ENCODE assay signal across 11 cellular contexts in the genomic region with DNA sequence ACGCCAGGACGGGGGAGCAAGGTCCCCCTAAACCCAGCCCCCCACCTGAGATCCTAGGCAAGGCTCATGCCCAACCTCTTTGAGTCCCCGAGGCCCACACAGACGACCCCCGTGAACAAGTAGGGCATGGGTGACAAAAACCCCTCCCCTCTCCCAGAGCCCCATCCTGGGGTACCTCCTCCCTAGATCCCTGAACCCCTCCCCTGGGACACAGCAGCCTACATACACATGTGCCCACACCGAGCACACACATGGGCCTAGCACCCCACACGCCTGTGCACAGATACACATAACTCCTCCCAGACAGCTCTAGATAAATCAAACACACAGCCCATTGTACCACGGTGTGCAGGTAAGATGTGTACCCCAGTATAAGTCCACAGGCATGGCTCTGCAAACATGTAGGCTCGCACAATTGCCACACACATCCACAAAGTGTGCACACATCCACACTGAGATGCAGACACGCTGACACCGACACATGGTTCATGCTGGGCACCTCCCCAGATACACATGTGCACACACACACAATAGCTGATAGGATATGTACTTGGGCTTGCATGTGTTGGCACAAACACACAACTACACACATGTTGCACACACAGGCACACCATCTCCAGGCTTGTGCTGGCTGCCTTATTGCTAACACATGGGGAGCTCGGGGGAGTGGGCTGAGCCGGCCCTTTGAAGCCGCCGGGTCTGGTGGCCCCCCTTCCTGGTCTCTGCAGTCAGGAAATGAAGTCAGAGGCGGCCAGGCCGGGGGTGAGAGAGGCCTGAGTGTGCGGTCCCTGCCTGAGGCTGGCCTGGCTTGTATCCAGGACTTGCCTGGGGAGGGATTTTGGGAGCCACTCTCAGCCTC. TPM values are rescaled to one million over a fixed set of nuclear protein-coding genes. Genes with fewer than 3 reads are reported as not detected.
DNase-seq lines count a peak whose midpoint lies in the region; ATAC-seq, FAIRE-seq and TF ChIP-seq lines count a peak whose summit lies in the region.
"Had no signal": no experiment of that assay in that cellular context is flagged by ENCODE, and none has a peak within 500 bp of the region (broad histone marks: within the 10 kb centered on the region; RNA-seq: fewer than 3 reads in every experiment).

No MANE protein-coding gene starts in this region.

- peak; percentile 72 for DNase-seq in AG08396 (ENCODE audit: low spot score)
- DNase-seq in M059J (ENCODE audit: low read depth): peak; percentile 59
- peak; percentile 30 for DNase-seq in colonic mucosa
- peak; percentile 72 for DNase-seq in HepG2 (ENCODE audit: low spot score)
- no peak for DNase-seq in NCI-H1694 (lab: John Stamatoyannopoulos, UW)
- DNase-seq in activated CD4-positive, alpha-beta T cell treated with anti-CD3 and anti-CD28 coated beads for 48 hours: no peak
- DNase-seq: activated gamma-delta T cell; stimulated activated CD4-positive, alpha-beta T cell treated with anti-CD3 and anti-CD28 coated beads, Interleukin-4, amount 100 ng/mL, for 1 hour had no signal

- intact Hi-C loops in colonic mucosa (cut with DNase I): no loop called here
- intact Hi-C loops in HepG2 (cut with micrococcal nuclease; ENCODE audit: unreplicated experiment): no loop called here

- BruUV-seq in HepG2 (replicated peaks; lab: Mats Ljungman, UMichigan): no TSS peak

- H2AFZ ChIP-seq in HepG2 (ENCODE audit: low read length): peak overlapping the region; percentile 75

- TF ChIP-seq CTCF in colonic mucosa (IDR thresholded peaks at IDR 0.05): no peak
- no peak for TF ChIP-seq CTCF in HepG2 (CRISPR knock-in tag; IDR thresholded peaks at IDR 0.05)

- in situ Hi-C loops in HepG2 (cut with HindIII; ENCODE audit: extremely low pct_ligation_motif_present, low pct_unique_long_range_greater_than_20kb): no loop called here

- peak; percentile 23 for FAIRE-seq in HepG2 (lab: Jason Lieb, UNC)
- FAIRE-seq: keratinocyte had no signal

- TF ChIP-seq EP300 in HepG2 (IDR thresholded peaks at IDR 0.05; ENCODE audit: low read depth in 2 of 2, low read length in 2 of 2) (no peak), HepG2 (CRISPR knock-in tag; IDR thresholded peaks at IDR 0.05; ENCODE audit: borderline replicate concordance) (no peak)

- no peaks in the 10 kb centered on the region for H3K79me2 ChIP-seq in HepG2 (ENCODE audit: insufficient read depth, low read length)

- 0% methylated on average over 6 of the region's 18 CpGs for WGBS in HepG2 (ENCODE audit: low lambda C conversion rate)

- no peaks in the 10 kb centered on the region for H3K27me3 ChIP-seq in colonic mucosa
- peaks cover 0 to 11% of the 10 kb centered on the region in 2 experiments; a peak in 1 of 5 replicates for H3K27me3 ChIP-seq in HepG2 (ENCODE audit: control insufficient read depth in 1 of 2, insufficient read depth in 2 of 2, low read length in 2 of 2)

- no peak overlapping the region for H3K4me3 ChIP-seq in colonic mucosa
- peak overlapping the region; percentile 17 to 64 (median 26) for H3K4me3 ChIP-seq in HepG2 (replicated peaks in 1 of 3; ENCODE audit: insufficient read depth in 1 of 3, low read depth in 2 of 3, low read length in 3 of 3)

- no peaks in the 10 kb centered on the region for H3K4me1 ChIP-seq in colonic mucosa
- peaks cover 50% of the 10 kb centered on the region for H3K4me1 ChIP-seq in HepG2 (ENCODE audit: insufficient read depth, low read length)

- no peaks in the 10 kb centered on the region for H3K36me3 ChIP-seq in colonic mucosa
- H3K36me3 ChIP-seq in HepG2 (replicated peaks in 1 of 2; ENCODE audit: control insufficient read depth in 1 of 2, insufficient read depth in 2 of 2, low read length in 2 of 2): no peaks in the 10 kb centered on the region

- CTCF ChIA-PET in HepG2 (lab: Yijun Ruan, JAX; ENCODE audit: low intra/inter-chr PET ratio, low total read pairs): no interaction called here

- H4K20me1 ChIP-seq in HepG2 (ENCODE audit: insufficient read depth, low read length): no peaks in the 10 kb centered on the region

- no peaks in the 10 kb centered on the region for H3K9me3 ChIP-seq in colonic mucosa
- H3K9me3 ChIP-seq in HepG2 (ENCODE audit: low read length): no peaks in the 10 kb centered on the region

- no peak for TF ChIP-seq POLR2A in HepG2 (IDR thresholded peaks at IDR 0.05; ENCODE audit: insufficient read depth in 1 of 2, low read depth in 2 of 2, low read length in 2 of 2)

- no peak overlapping the region for H3K27ac ChIP-seq in colonic mucosa
- no peak overlapping the region for H3K27ac ChIP-seq in HepG2 (ENCODE audit: extremely low read length, insufficient read depth, low read length)

- peak overlapping the region; percentile 99 for H3K4me2 ChIP-seq in HepG2 (ENCODE audit: low read depth, low read length)

- H3K9ac ChIP-seq in colonic mucosa (ENCODE audit: low read depth in 2 of 2, low read length in 2 of 2) (peak overlapping the region in 1 of 2 donors; percentile 40), HepG2 (ENCODE audit: insufficient read depth, low read depth, low read length) (peak overlapping the region; percentile 56)

- POLR2A ChIA-PET in HepG2 (lab: Yijun Ruan, JAX): interaction anchor here (0.6 to 2.1 kb wide), 4 partner anchors 10 to 296 kb away, joined by 3 to 13 read pairs (median 6); a partner anchor contains a TSS

- peak; percentile 66 for ATAC-seq in HepG2
- no peak for ATAC-seq in GM18870 (IDR thresholded peaks at IDR 0.05; ENCODE audit: unreplicated experiment)
- no peak for ATAC-seq in HG02763 (IDR thresholded peaks at IDR 0.05; ENCODE audit: unreplicated experiment)

- TF ChIP-seq RAD21 in HepG2 (CRISPR knock-in tag; IDR thresholded peaks at IDR 0.05): no peak

RNA-seq across cellular contexts. Expression of a gene that starts 30.3 kb away (rescaled TPM):
- 82.9 and 119 TPM in 2 replicates for total RNA-seq in M059J (2014; rRNA removed; shearing (Covaris generic))
- total RNA-seq in colonic mucosa (10 to 100 TPM; 88.6 to 92.2 TPM), HepG2 (2016; rRNA removed; fragmentation: Illumina TruSeq; extraction: Trizol) (35.4 and 45.8 TPM in 2 replicates)
- total RNA-seq in HepG2 (2016; cell fraction: cytosol; rRNA removed; fragmentation: Illumina TruSeq; extraction: Trizol; ENCODE audit: low read depth): 6.4 and 8.4 TPM in 2 replicates
- total RNA-seq in HepG2 (2016; cell fraction: insoluble cytoplasmic fraction; rRNA removed; fragmentation: Illumina TruSeq; extraction: Trizol): 31.1 and 49.9 TPM in 2 replicates
- total RNA-seq in HepG2 (2016; cell fraction: membrane; rRNA removed; fragmentation: Illumina TruSeq; extraction: Trizol): 10.9 and 13.1 TPM in 2 replicates
- total RNA-seq in HepG2 (2016; cell fraction: nucleus; rRNA removed; fragmentation: Illumina TruSeq; extraction: Trizol): 42.8 and 46.0 TPM in 2 replicates
- 43.0 and 45.3 TPM in 2 replicates for polyA plus RNA-seq in HepG2 (2011; rRNA removed)
- polyA plus RNA-seq in HepG2 (2011; cell fraction: cytosol; rRNA removed): 21.2 and 23.8 TPM in 2 replicates
- 61.8 and 75.6 TPM in 2 replicates for polyA plus RNA-seq in HepG2 (2011; cell fraction: nucleus; rRNA removed)
- polyA plus RNA-seq in HepG2 (2012): 38.1 and 47.2 TPM in 2 replicates
- 2.0 and 2.7 TPM in 2 replicates for polyA plus RNA-seq in HepG2 (2016; cell fraction: cytosol; fragmentation: Illumina TruSeq; extraction: Trizol; ENCODE audit: low read depth)
- polyA plus RNA-seq in HepG2 (2016; cell fraction: insoluble cytoplasmic fraction; fragmentation: Illumina TruSeq; extraction: Trizol; ENCODE audit: low read depth): 30.5 and 39.7 TPM in 2 replicates
- polyA plus RNA-seq in HepG2 (2016; cell fraction: membrane; fragmentation: Illumina TruSeq; extraction: Trizol; ENCODE audit: low read depth): 4.6 and 5.4 TPM in 2 replicates
- polyA plus RNA-seq in HepG2 (2016; cell fraction: nucleus; fragmentation: Illumina TruSeq; extraction: Trizol; ENCODE audit: insufficient read depth, low read depth): 113 and 115 TPM in 2 replicates
- polyA minus RNA-seq in HepG2 (2011; rRNA and poly(A)+ RNA removed; ENCODE audit: low replicate concordance): 35.4 and 37.7 TPM in 2 replicates
- polyA minus RNA-seq in HepG2 (2011; cell fraction: cytosol; rRNA and poly(A)+ RNA removed): 20.2 and 23.6 TPM in 2 replicates
- 62.4 and 64.2 TPM in 2 replicates for polyA minus RNA-seq in HepG2 (2011; cell fraction: nucleus; rRNA and poly(A)+ RNA removed)

RNA-seq across cellular contexts. Expression of a gene that starts 30.6 kb away (rescaled TPM):
- 61.4 and 68.8 TPM in 2 replicates for total RNA-seq in M059J (2014; rRNA removed; shearing (Covaris generic))
- total RNA-seq in colonic mucosa (10 to 100 TPM; 14.4 to 24.2 TPM), HepG2 (2016; rRNA removed; fragmentation: Illumina TruSeq; extraction: Trizol) (39.2 and 46.5 TPM in 2 replicates)
- total RNA-seq in HepG2 (2016; cell fraction: cytosol; rRNA removed; fragmentation: Illumina TruSeq; extraction: Trizol; ENCODE audit: low read depth): 10.4 and 11.6 TPM in 2 replicates
- 42.5 and 47.8 TPM in 2 replicates for total RNA-seq in HepG2 (2016; cell fraction: insoluble cytoplasmic fraction; rRNA removed; fragmentation: Illumina TruSeq; extraction: Trizol)
- total RNA-seq in HepG2 (2016; cell fraction: membrane; rRNA removed; fragmentation: Illumina TruSeq; extraction: Trizol): 25.1 and 25.9 TPM in 2 replicates
- total RNA-seq in HepG2 (2016; cell fraction: nucleus; rRNA removed; fragmentation: Illumina TruSeq; extraction: Trizol): 15.1 and 18.1 TPM in 2 replicates
- 41.0 and 48.7 TPM in 2 replicates for polyA plus RNA-seq in HepG2 (2011; rRNA removed)
- polyA plus RNA-seq in HepG2 (2011; cell fraction: cytosol; rRNA removed): 45.9 and 57.9 TPM in 2 replicates
- polyA plus RNA-seq in HepG2 (2011; cell fraction: nucleus; rRNA removed): 18.6 and 19.1 TPM in 2 replicates
- polyA plus RNA-seq in HepG2 (2012): 22.3 and 22.7 TPM in 2 replicates
- polyA plus RNA-seq in HepG2 (2016; cell fraction: cytosol; fragmentation: Illumina TruSeq; extraction: Trizol; ENCODE audit: low read depth): 16.0 and 21.0 TPM in 2 replicates
- 58.7 and 61.9 TPM in 2 replicates for polyA plus RNA-seq in HepG2 (2016; cell fraction: insoluble cytoplasmic fraction; fragmentation: Illumina TruSeq; extraction: Trizol; ENCODE audit: low read depth)
- polyA plus RNA-seq in HepG2 (2016; cell fraction: membrane; fragmentation: Illumina TruSeq; extraction: Trizol; ENCODE audit: low read depth): 28.9 and 29.7 TPM in 2 replicates
- 30.7 and 35.4 TPM in 2 replicates for polyA plus RNA-seq in HepG2 (2016; cell fraction: nucleus; fragmentation: Illumina TruSeq; extraction: Trizol; ENCODE audit: insufficient read depth, low read depth)
- 15.4 and 63.7 TPM in 2 replicates for polyA minus RNA-seq in HepG2 (2011; rRNA and poly(A)+ RNA removed; ENCODE audit: low replicate concordance)
- 4.9 and 5.7 TPM in 2 replicates for polyA minus RNA-seq in HepG2 (2011; cell fraction: cytosol; rRNA and poly(A)+ RNA removed)
- polyA minus RNA-seq in HepG2 (2011; cell fraction: nucleus; rRNA and poly(A)+ RNA removed): 6.8 and 9.6 TPM in 2 replicates

RNA-seq across cellular contexts. Expression of a gene that starts 42.3 kb away (rescaled TPM):
- 14.0 and 18.3 TPM in 2 replicates for total RNA-seq in M059J (2014; rRNA removed; shearing (Covaris generic))
- 1 to 10 TPM; 2.5 to 6.8 TPM for total RNA-seq in colonic mucosa
- total RNA-seq in HepG2 (2016; rRNA removed; fragmentation: Illumina TruSeq; extraction: Trizol): 0.13 and 0.15 TPM in 2 replicates
- total RNA-seq in HepG2 (2016; cell fraction: cytosol; rRNA removed; fragmentation: Illumina TruSeq; extraction: Trizol; ENCODE audit: low read depth): 0.10 TPM in 1 of 2 replicates, not detected in the other
- total RNA-seq in HepG2 (2016; cell fraction: insoluble cytoplasmic fraction; rRNA removed; fragmentation: Illumina TruSeq; extraction: Trizol): 0.15 TPM in 1 of 2 replicates, not detected in the other
- total RNA-seq in HepG2 (2016; cell fraction: membrane; rRNA removed; fragmentation: Illumina TruSeq; extraction: Trizol): 0.21 TPM in 1 of 2 replicates, not detected in the other
- 0.22 and 0.38 TPM in 2 replicates for total RNA-seq in HepG2 (2016; cell fraction: nucleus; rRNA removed; fragmentation: Illumina TruSeq; extraction: Trizol)
- 0.58 and 0.91 TPM in 2 replicates for polyA plus RNA-seq in HepG2 (2011; rRNA removed)
- polyA plus RNA-seq in HepG2 (2011; cell fraction: cytosol; rRNA removed): 0.10 and 0.23 TPM in 2 replicates
- 5.5 and 6.4 TPM in 2 replicates for polyA plus RNA-seq in HepG2 (2011; cell fraction: nucleus; rRNA removed)
- polyA plus RNA-seq in HepG2 (2012): 1.1 and 1.8 TPM in 2 replicates
- polyA plus RNA-seq in HepG2 (2016; cell fraction: cytosol; fragmentation: Illumina TruSeq; extraction: Trizol; ENCODE audit: low read depth): 0.06 and 2.2 TPM in 2 replicates
- polyA plus RNA-seq in HepG2 (2016; cell fraction: insoluble cytoplasmic fraction; fragmentation: Illumina TruSeq; extraction: Trizol; ENCODE audit: low read depth): 0.17 and 0.45 TPM in 2 replicates
- polyA plus RNA-seq in HepG2 (2016; cell fraction: membrane; fragmentation: Illumina TruSeq; extraction: Trizol; ENCODE audit: low read depth): 0.13 TPM in 1 of 2 replicates, not detected in the other
- 0.47 and 1.9 TPM in 2 replicates for polyA plus RNA-seq in HepG2 (2016; cell fraction: nucleus; fragmentation: Illumina TruSeq; extraction: Trizol; ENCODE audit: insufficient read depth, low read depth)
- polyA minus RNA-seq in HepG2 (2011; rRNA and poly(A)+ RNA removed; ENCODE audit: low replicate concordance): 2.0 and 4.0 TPM in 2 replicates
- polyA minus RNA-seq in HepG2 (2011; cell fraction: cytosol; rRNA and poly(A)+ RNA removed): 0.69 TPM in 1 of 2 replicates, not detected in the other
- polyA minus RNA-seq in HepG2 (2011; cell fraction: nucleus; rRNA and poly(A)+ RNA removed): 5.0 and 6.2 TPM in 2 replicates

RNA-seq across cellular contexts. Expression of a gene that starts 54.1 kb away (rescaled TPM):
- total RNA-seq in M059J (2014; rRNA removed; shearing (Covaris generic)): 50.2 and 52.4 TPM in 2 replicates
- total RNA-seq in colonic mucosa: 10 to 100 TPM; 97.5 to 97.7 TPM
- total RNA-seq in HepG2 (2016; rRNA removed; fragmentation: Illumina TruSeq; extraction: Trizol): 25.8 and 30.6 TPM in 2 replicates
- 36.1 and 38.7 TPM in 2 replicates for total RNA-seq in HepG2 (2016; cell fraction: cytosol; rRNA removed; fragmentation: Illumina TruSeq; extraction: Trizol; ENCODE audit: low read depth)
- total RNA-seq in HepG2 (2016; cell fraction: insoluble cytoplasmic fraction; rRNA removed; fragmentation: Illumina TruSeq; extraction: Trizol): 18.6 and 29.5 TPM in 2 replicates
- 57.5 and 63.8 TPM in 2 replicates for total RNA-seq in HepG2 (2016; cell fraction: membrane; rRNA removed; fragmentation: Illumina TruSeq; extraction: Trizol)
- total RNA-seq in HepG2 (2016; cell fraction: nucleus; rRNA removed; fragmentation: Illumina TruSeq; extraction: Trizol): 29.5 and 33.7 TPM in 2 replicates
- polyA plus RNA-seq in HepG2 (2011; rRNA removed): 50.3 and 54.7 TPM in 2 replicates
- polyA plus RNA-seq in HepG2 (2011; cell fraction: cytosol; rRNA removed): 20.5 and 28.3 TPM in 2 replicates
- 114 and 121 TPM in 2 replicates for polyA plus RNA-seq in HepG2 (2011; cell fraction: nucleus; rRNA removed)
- 52.9 and 73.1 TPM in 2 replicates for polyA plus RNA-seq in HepG2 (2012)
- polyA plus RNA-seq in HepG2 (2016; cell fraction: cytosol; fragmentation: Illumina TruSeq; extraction: Trizol; ENCODE audit: low read depth): 70.7 and 77.7 TPM in 2 replicates
- polyA plus RNA-seq in HepG2 (2016; cell fraction: insoluble cytoplasmic fraction; fragmentation: Illumina TruSeq; extraction: Trizol; ENCODE audit: low read depth): 39.9 and 54.4 TPM in 2 replicates
- 97.4 and 105 TPM in 2 replicates for polyA plus RNA-seq in HepG2 (2016; cell fraction: membrane; fragmentation: Illumina TruSeq; extraction: Trizol; ENCODE audit: low read depth)
- 115 and 119 TPM in 2 replicates for polyA plus RNA-seq in HepG2 (2016; cell fraction: nucleus; fragmentation: Illumina TruSeq; extraction: Trizol; ENCODE audit: insufficient read depth, low read depth)
- 51.1 and 193 TPM in 2 replicates for polyA minus RNA-seq in HepG2 (2011; rRNA and poly(A)+ RNA removed; ENCODE audit: low replicate concordance)
- 20.0 and 26.1 TPM in 2 replicates for polyA minus RNA-seq in HepG2 (2011; cell fraction: cytosol; rRNA and poly(A)+ RNA removed)
- 18.0 and 23.8 TPM in 2 replicates for polyA minus RNA-seq in HepG2 (2011; cell fraction: nucleus; rRNA and poly(A)+ RNA removed)

Comparison
In these comparisons a context has a peak if more than half of its experiments do, and no peak if none do; other contexts are left out.
1. DNase-seq: peak in AG08396 (single experiment), M059J (single experiment), colonic mucosa (single experiment) and HepG2 (single experiment); none in NCI-H1694 (single experiment) and activated CD4-positive, alpha-beta T cell treated with anti-CD3 and anti-CD28 coated beads for 48 hours (single experiment).